ENCODE assay signal across 35 cellular contexts in genomic region chr3:65226287-65226686, GRCh38.
"Had no signal": no experiment of that assay in that cellular context is flagged by ENCODE, and none has a peak within 500 bp of the region (broad histone marks: within the 10 kb centered on the region; RNA-seq: fewer than 3 reads in every experiment).

No MANE protein-coding gene starts in this region.

- H3K9me3 ChIP-seq: MG63 had no signal

- H3K4me3 ChIP-seq: MG63 had no signal

- H3K4me2 ChIP-seq: KMS-11 had no signal

- H3K36me3 ChIP-seq: MG63 had no signal

- H3K9ac ChIP-seq: KMS-11 had no signal

- H3K27me3 ChIP-seq: MG63 had no signal

- DNase-seq: Karpas-422, Kasumi-1, MG63, MM.1S, MV-4-11, NCI-H1048, NCI-H1092, NCI-H1092 treated with DMSO at 0.1 percent for 48 hours, NCI-H1105, NCI-H1105 treated with DMSO at 0.1 percent for 48 hours, NCI-H1417, NCI-H1417 treated with DMSO at 0.1 percent for 48 hours, NCI-H1436, NCI-H1436 treated with DMSO at 0.1 percent for 48 hours, NCI-H146, NCI-H1694, NCI-H1694 treated with DMSO at 0.1 percent for 48 hours, NCI-H187, NCI-H187 treated with DMSO at 0.1 percent for 48 hours, NCI-H1930, NCI-H2029, NCI-H2029 treated with DMSO at 0.1 percent for 48 hours, NCI-H2081, NCI-H2081 treated with DMSO at 0.1 percent for 48 hours, NCI-H2107, NCI-H2171, NCI-H2171 treated with DMSO at 0.1 percent for 48 hours, NCI-H2227 treated with DMSO at 0.1 percent for 48 hours, NCI-H226, NCI-H345, NCI-H446, NCI-H446 treated with DMSO at 0.1 percent for 48 hours, NCI-H510A, NCI-H510A treated with DMSO at 0.1 percent for 48 hours had no signal

- H3K27ac ChIP-seq: KMS-11 had no signal
